In the genomic region with DNA sequence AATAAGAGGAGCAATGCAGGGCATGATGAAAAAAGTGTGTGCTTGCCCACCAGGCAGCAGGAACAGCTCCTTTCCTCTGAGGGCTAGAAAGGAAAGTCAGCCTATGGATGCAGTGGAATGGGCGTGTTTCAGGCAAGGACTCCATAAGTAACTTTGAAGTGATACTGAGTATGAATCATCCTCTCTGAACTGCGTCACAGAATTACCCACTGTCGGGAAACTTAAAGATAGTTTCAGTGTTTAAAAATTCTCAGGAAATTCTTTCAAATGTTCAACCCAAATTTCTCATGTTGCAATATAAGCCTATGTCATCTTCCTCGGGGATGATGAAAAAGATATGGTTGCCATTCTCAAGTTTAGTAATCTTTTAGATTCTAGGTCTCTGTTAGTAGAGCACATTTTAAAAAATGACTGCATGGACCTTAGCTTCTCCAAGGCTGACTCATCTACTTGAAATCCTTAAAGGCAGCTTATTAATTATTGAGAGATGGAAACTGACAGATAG, we compare ENCODE assay signal across 11 cellular contexts. TPM values are rescaled to one million over a fixed set of nuclear protein-coding genes. Genes with fewer than 3 reads are reported as not detected.
A peak's percentile ranks its signal among the peaks of the same experiment; 100 is the strongest.
DNase-seq lines count a peak whose midpoint lies in the region; ATAC-seq, FAIRE-seq and TF ChIP-seq lines count a peak whose summit lies in the region.
"Had no signal": no experiment of that assay in that cellular context is flagged by ENCODE, and none has a peak within 500 bp of the region (broad histone marks: within the 10 kb centered on the region; RNA-seq: fewer than 3 reads in every experiment).

No MANE protein-coding gene starts in this region.

- peaks cover 29% of the 10 kb centered on the region for H3K36me3 Mint-ChIP-seq in activated naive CD8-positive, alpha-beta T cell
- H3K36me3 Mint-ChIP-seq in activated naive CD8-positive, alpha-beta T cell treated with anti-CD3 and anti-CD28 coated beads for 36 hours: peaks cover 50% of the 10 kb centered on the region
- H3K36me3 Mint-ChIP-seq in stimulated activated naive B cell treated with anti-CD40 and anti-IgM and Interleukin-4, amounts not matched to agents 10 μg/mL and 1 μg/mL and 100 μg/mL, for 72 hours: peaks cover 40 to 74% of the 10 kb centered on the region in 2 donors

- H3K4me3 Mint-ChIP-seq in activated naive CD8-positive, alpha-beta T cell: no peak overlapping the region
- H3K4me3 Mint-ChIP-seq in activated naive CD8-positive, alpha-beta T cell treated with anti-CD3 and anti-CD28 coated beads for 36 hours: no peak overlapping the region
- H3K4me3 Mint-ChIP-seq in stimulated activated naive B cell treated with anti-CD40 and anti-IgM and Interleukin-4, amounts not matched to agents 10 μg/mL and 1 μg/mL and 100 μg/mL, for 72 hours: no peak overlapping the region

- no peaks in the 10 kb centered on the region for H3K4me1 ChIP-seq in small intestine (ENCODE audit: control insufficient read depth in 2 of 2, insufficient read depth in 1 of 2, low read depth in 1 of 2, low read length in 1 of 2)
- H3K4me1 ChIP-seq: Caco-2 had no signal

- H3K27ac ChIP-seq in RWPE1: peak overlapping the region; percentile 84
- H3K27ac ChIP-seq in small intestine (ENCODE audit: low read depth in 1 of 2, low read length in 1 of 2): no peak overlapping the region

- TF ChIP-seq CTCF in RWPE1 (conservative IDR thresholded peaks at IDR 0.05; ENCODE audit: low read depth): no peak

- no peak for ATAC-seq in stimulated activated naive B cell treated with anti-CD40 and anti-IgM and Interleukin-4, amounts not matched to agents 10 μg/mL and 1 μg/mL and 100 μg/mL, for 72 hours (replicated peaks)
- ATAC-seq in HG03097 (IDR thresholded peaks at IDR 0.05; ENCODE audit: low FRiP score, unreplicated experiment) (no peak), HG02678 (IDR thresholded peaks at IDR 0.05; ENCODE audit: unreplicated experiment) (no peak)
- ATAC-seq: Panc1 had no signal

- POLR2A ChIA-PET in RWPE1 (lab: Yijun Ruan, JAX; ENCODE audit: low non-redundant PET): no interaction called here

- no peak for FAIRE-seq in small intestine (lab: Jason Lieb, UNC)

- no peak overlapping the region for H3K4me3 ChIP-seq in small intestine (ENCODE audit: low read depth in 1 of 2, low read length in 2 of 2)

- no peak for DNase-seq in activated naive CD8-positive, alpha-beta T cell treated with anti-CD3 and anti-CD28 coated beads for 36 hours
- peak; percentile 93 for DNase-seq in RWPE1 (ENCODE audit: low spot score)
- peak; percentile 90 for DNase-seq in fibroblast of gingiva (ENCODE audit: low read depth)
- DNase-seq in stimulated activated naive B cell treated with anti-CD40 and anti-IgM and Interleukin-4, amounts not matched to agents 10 μg/mL and 1 μg/mL and 100 μg/mL, for 72 hours: no peak
- DNase-seq in small intestine: no peak
- DNase-seq: Caco-2, NCI-H1092 had no signal

- no peaks in the 10 kb centered on the region for H3K9me3 ChIP-seq in small intestine (ENCODE audit: control insufficient read depth, low read depth)
- H3K9me3 ChIP-seq: Caco-2 had no signal

- H3K27ac Mint-ChIP-seq in activated naive CD8-positive, alpha-beta T cell: peak overlapping the region; percentile 23
- no peak overlapping the region for H3K27ac Mint-ChIP-seq in activated naive CD8-positive, alpha-beta T cell treated with anti-CD3 and anti-CD28 coated beads for 36 hours
- H3K27ac Mint-ChIP-seq in stimulated activated naive B cell treated with anti-CD40 and anti-IgM and Interleukin-4, amounts not matched to agents 10 μg/mL and 1 μg/mL and 100 μg/mL, for 72 hours: peak overlapping the region; percentile 79

- 75 to 89% (median 76%) methylated on average over 4 of the region's 4 CpGs for WGBS in small intestine, 3 donors

- peaks cover 11% of the 10 kb centered on the region for H3K4me1 Mint-ChIP-seq in activated naive CD8-positive, alpha-beta T cell (ENCODE audit: low read depth)
- peaks cover 10% of the 10 kb centered on the region for H3K4me1 Mint-ChIP-seq in activated naive CD8-positive, alpha-beta T cell treated with anti-CD3 and anti-CD28 coated beads for 36 hours
- peaks cover 6 to 11% of the 10 kb centered on the region in 2 donors for H3K4me1 Mint-ChIP-seq in stimulated activated naive B cell treated with anti-CD40 and anti-IgM and Interleukin-4, amounts not matched to agents 10 μg/mL and 1 μg/mL and 100 μg/mL, for 72 hours

- H3K27me3 Mint-ChIP-seq in activated naive CD8-positive, alpha-beta T cell: no peaks in the 10 kb centered on the region
- H3K27me3 Mint-ChIP-seq in activated naive CD8-positive, alpha-beta T cell treated with anti-CD3 and anti-CD28 coated beads for 36 hours: no peaks in the 10 kb centered on the region
- no peaks in the 10 kb centered on the region for H3K27me3 Mint-ChIP-seq in stimulated activated naive B cell treated with anti-CD40 and anti-IgM and Interleukin-4, amounts not matched to agents 10 μg/mL and 1 μg/mL and 100 μg/mL, for 72 hours

- peaks cover 0 to 6% of the 10 kb centered on the region in 2 donors for H3K36me3 ChIP-seq in small intestine (ENCODE audit: control insufficient read depth in 2 of 2, insufficient read depth in 2 of 2, low read length in 2 of 2)

- H3K9me3 Mint-ChIP-seq in activated naive CD8-positive, alpha-beta T cell (ENCODE audit: low read depth): no peaks in the 10 kb centered on the region
- no peaks in the 10 kb centered on the region for H3K9me3 Mint-ChIP-seq in activated naive CD8-positive, alpha-beta T cell treated with anti-CD3 and anti-CD28 coated beads for 36 hours
- H3K9me3 Mint-ChIP-seq in stimulated activated naive B cell treated with anti-CD40 and anti-IgM and Interleukin-4, amounts not matched to agents 10 μg/mL and 1 μg/mL and 100 μg/mL, for 72 hours: no peaks in the 10 kb centered on the region

- H3K27me3 ChIP-seq in small intestine (ENCODE audit: control insufficient read depth in 2 of 2, insufficient read depth in 2 of 2, low read length in 2 of 2): no peaks in the 10 kb centered on the region

- CTCF ChIA-PET in RWPE1 (lab: Yijun Ruan, JAX): interaction anchor here (0.5 to 1.6 kb wide), 3 partner anchors 12 to 1107 kb away, joined by 3 to 6 read pairs (median 3); no protein-coding TSS in a partner anchor

RNA-seq across cellular contexts. Expression of a gene that starts 27.7 kb away (rescaled TPM):
- 10 to 100 TPM; 14.4 to 14.9 TPM for total RNA-seq in activated naive CD8-positive, alpha-beta T cell treated with anti-CD3 and anti-CD28 coated beads for 36 hours
- 1 to 10 TPM in 1 of 3 donors, under 1 TPM in 2; 0.67 to 4.7 (median 0.81) TPM for polyA plus RNA-seq in small intestine

RNA-seq across cellular contexts. Expression of a gene that starts 27.8 kb away (rescaled TPM):
- total RNA-seq in activated naive CD8-positive, alpha-beta T cell treated with anti-CD3 and anti-CD28 coated beads for 36 hours: 100 to 1,000 TPM; 102 TPM
- polyA plus RNA-seq in small intestine: 10 to 100 TPM; 11.9 to 45.5 (median 13.8) TPM

Comparison
In these comparisons a context has a peak if more than half of its experiments do, and no peak if none do; other contexts are left out.
1. DNase-seq: peak in RWPE1 (single experiment) and fibroblast of gingiva (single experiment); none in activated naive CD8-positive, alpha-beta T cell treated with anti-CD3 and anti-CD28 coated beads for 36 hours (single experiment), stimulated activated naive B cell treated with anti-CD40 and anti-IgM and Interleukin-4, amounts not matched to agents 10 μg/mL and 1 μg/mL and 100 μg/mL, for 72 hours (single experiment) and small intestine (single experiment).